ENCODE assay signal across 2 cellular contexts in genomic region chr15:67006089-67007065, GRCh38.
TF ChIP-seq lines count a peak whose summit lies in the region.

No MANE protein-coding gene starts in this region.

TF ChIP-seq in HepG2, 621 proteins besides CTCF, POLR2A, EP300 and RAD21:
- TF ChIP-seq ARID2 (CRISPR knock-in tag; IDR thresholded peaks at IDR 0.05; ENCODE audit: borderline replicate concordance) (no peak), AHDC1 (CRISPR knock-in tag; IDR thresholded peaks at IDR 0.05; ENCODE audit: borderline replicate concordance) (no peak), ZNF180 (CRISPR knock-in tag; IDR thresholded peaks at IDR 0.05; ENCODE audit: borderline replicate concordance, low read depth) (no peak), ZNF121 (CRISPR knock-in tag; IDR thresholded peaks at IDR 0.05) (peak; percentile 60; the same call in 1 of the 2 replicates), PATZ1 (CRISPR knock-in tag; IDR thresholded peaks at IDR 0.05) (no peak)

TF ChIP-seq in WTC11, 78 proteins besides CTCF, POLR2A, EP300 and RAD21 (continued from another document):
- peak; percentile 66; the same call in 1 of the 2 replicates for TF ChIP-seq ZNF121 (CRISPR knock-in tag; IDR thresholded peaks at IDR 0.05)
